In the genomic region with DNA sequence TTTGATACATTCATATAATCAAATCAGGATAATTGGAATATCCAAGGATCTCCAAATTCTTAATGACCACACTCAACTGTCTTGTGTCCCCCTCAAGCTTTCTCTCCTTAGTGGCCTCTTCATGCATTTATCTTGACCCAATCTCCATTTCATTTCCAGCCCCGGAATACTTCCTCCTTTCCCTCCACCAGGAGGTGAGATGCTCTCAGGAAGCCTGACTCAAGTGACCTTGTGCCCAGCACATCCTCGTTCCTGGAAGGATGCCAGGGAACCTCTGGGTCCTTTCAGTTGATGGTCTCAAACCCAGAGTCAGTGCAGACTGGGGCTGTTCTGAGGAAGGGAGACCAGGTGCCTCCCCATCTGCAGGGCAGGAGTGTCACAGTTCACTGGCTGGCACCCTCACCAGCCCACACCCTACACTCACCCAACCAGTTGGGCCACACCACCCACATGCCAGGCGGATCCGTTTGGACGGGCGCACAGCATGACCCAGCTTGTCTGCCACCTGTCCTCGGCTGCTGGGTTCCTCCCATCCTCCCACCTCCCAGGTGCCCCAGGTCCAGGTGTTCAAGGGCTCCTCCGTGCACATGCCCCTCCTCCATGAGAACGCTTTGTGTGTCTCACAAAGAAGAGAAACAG, we compare ENCODE assay signal across 16 cellular contexts. TPM values are rescaled to one million over a fixed set of nuclear protein-coding genes. Genes with fewer than 3 reads are reported as not detected.
DNase-seq lines count a peak whose midpoint lies in the region; ATAC-seq and TF ChIP-seq lines count a peak whose summit lies in the region.
"Had no signal": no experiment of that assay in that cellular context is flagged by ENCODE, and none has a peak within 500 bp of the region (broad histone marks: within the 10 kb centered on the region; RNA-seq: fewer than 3 reads in every experiment).

No MANE protein-coding gene starts in this region.

- CTCF ChIA-PET in activated CD4-positive, alpha-beta memory T cell treated with anti-CD3 and anti-CD28 coated beads, Interleukin-2, amount 10 ng/mL, durations not matched to agents 7 days and 5 days (lab: Charles Lee): no interaction called here

- H3K27me3 ChIP-seq in Peyer's patch: no peaks in the 10 kb centered on the region
- no peaks in the 10 kb centered on the region for H3K27me3 ChIP-seq in left lung
- H3K27me3 ChIP-seq in upper lobe of right lung: no peaks in the 10 kb centered on the region

- H3K9me3 ChIP-seq in Peyer's patch: no peaks in the 10 kb centered on the region
- no peaks in the 10 kb centered on the region for H3K9me3 ChIP-seq in left lung
- H3K9me3 ChIP-seq in upper lobe of right lung: no peaks in the 10 kb centered on the region

- intact Hi-C loops in left lung (cut with DNase I): no loop called here
- intact Hi-C loops in upper lobe of right lung (cut with DNase I): no loop called here

- no peaks in the 10 kb centered on the region for H3K4me1 Mint-ChIP-seq in activated CD4-positive, alpha-beta memory T cell treated with anti-CD3 and anti-CD28 coated beads, Interleukin-2, amount 10 ng/mL, durations not matched to agents 7 days and 5 days
- H3K4me1 Mint-ChIP-seq: natural killer cell had no signal

- TF ChIP-seq CTCF in Peyer's patch (IDR thresholded peaks at IDR 0.05) (peak in 3 of 6 experiments; percentile 42 to 48 (median 42)), left lung (IDR thresholded peaks at IDR 0.05) (no peak), upper lobe of right lung (IDR thresholded peaks at IDR 0.05) (no peak)

- no peak overlapping the region for H3K4me3 Mint-ChIP-seq in activated CD4-positive, alpha-beta memory T cell treated with anti-CD3 and anti-CD28 coated beads, Interleukin-2, amount 10 ng/mL, durations not matched to agents 7 days and 5 days
- H3K4me3 Mint-ChIP-seq: activated CD4-positive, alpha-beta memory T cell treated with anti-CD3 and anti-CD28 coated beads for 36 hours; natural killer cell; type B pancreatic cell had no signal

- H3K27ac ChIP-seq in Peyer's patch: peak overlapping the region in 2 of 4 donors; percentile 58 to 66
- no peak overlapping the region for H3K27ac ChIP-seq in left lung
- H3K27ac ChIP-seq in upper lobe of right lung: no peak overlapping the region

- no peak overlapping the region for H3K27ac Mint-ChIP-seq in activated CD4-positive, alpha-beta memory T cell treated with anti-CD3 and anti-CD28 coated beads, Interleukin-2, amount 10 ng/mL, durations not matched to agents 7 days and 5 days
- H3K27ac Mint-ChIP-seq: activated CD4-positive, alpha-beta memory T cell treated with anti-CD3 and anti-CD28 coated beads for 36 hours; natural killer cell; type B pancreatic cell had no signal

- DNase-seq in SIG-M5 treated with dmso at 0.1 percent for 504 hours (lab: John Stamatoyannopoulos, UW; ENCODE audit: unreplicated experiment) (peak; percentile 64), SIG-M5 (lab: John Stamatoyannopoulos, UW) (no peak), Peyer's patch (peak in 2 of 3 donors; percentile 85 to 90), left lung (peak; percentile 73 to 84), upper lobe of right lung (peak; percentile 83), middle frontal gyrus (ENCODE audit: extremely low spot score, low spot score) (no peak), GM03348 (ENCODE audit: low spot score) (no peak)
- DNase-seq in activated CD4-positive, alpha-beta memory T cell treated with anti-CD3 and anti-CD28 coated beads, Interleukin-2, amount 10 ng/mL, durations not matched to agents 7 days and 5 days: no peak
- DNase-seq: ACHN; activated CD4-positive, alpha-beta memory T cell treated with anti-CD3 and anti-CD28 coated beads for 36 hours; activated naive CD4-positive, alpha-beta T cell treated with anti-CD3 and anti-CD28 coated beads, Interleukin-2, amount 50 U/mL, for 16 hours; MM.1S; natural killer cell; OCI-M1 had no signal

- no peaks in the 10 kb centered on the region for H3K36me3 Mint-ChIP-seq in activated CD4-positive, alpha-beta memory T cell treated with anti-CD3 and anti-CD28 coated beads, Interleukin-2, amount 10 ng/mL, durations not matched to agents 7 days and 5 days (ENCODE audit: low read depth)
- H3K36me3 Mint-ChIP-seq: activated CD4-positive, alpha-beta memory T cell treated with anti-CD3 and anti-CD28 coated beads for 36 hours; natural killer cell; type B pancreatic cell had no signal

- no peaks in the 10 kb centered on the region for H3K9me3 Mint-ChIP-seq in activated CD4-positive, alpha-beta memory T cell treated with anti-CD3 and anti-CD28 coated beads, Interleukin-2, amount 10 ng/mL, durations not matched to agents 7 days and 5 days
- H3K9me3 Mint-ChIP-seq: activated CD4-positive, alpha-beta memory T cell treated with anti-CD3 and anti-CD28 coated beads for 36 hours; natural killer cell; type B pancreatic cell had no signal

- H3K4me3 ChIP-seq in Peyer's patch (no peak overlapping the region), left lung (no peak overlapping the region), upper lobe of right lung (no peak overlapping the region)

- POLR2A ChIA-PET in activated CD4-positive, alpha-beta memory T cell treated with anti-CD3 and anti-CD28 coated beads, Interleukin-2, amount 10 ng/mL, durations not matched to agents 7 days and 5 days (lab: Charles Lee): no interaction called here

- no peaks in the 10 kb centered on the region for H3K27me3 Mint-ChIP-seq in activated CD4-positive, alpha-beta memory T cell treated with anti-CD3 and anti-CD28 coated beads, Interleukin-2, amount 10 ng/mL, durations not matched to agents 7 days and 5 days
- H3K27me3 Mint-ChIP-seq: type B pancreatic cell had no signal

- peaks cover 0 to 15% (median 2%) of the 10 kb centered on the region in 4 donors for H3K4me1 ChIP-seq in Peyer's patch
- peaks cover 7 to 24% of the 10 kb centered on the region in 2 donors for H3K4me1 ChIP-seq in left lung
- H3K4me1 ChIP-seq in upper lobe of right lung: peaks cover 17% of the 10 kb centered on the region

- peak; percentile 84 for ATAC-seq in left lung
- peak; percentile 85 for ATAC-seq in upper lobe of right lung
- ATAC-seq: natural killer cell had no signal

- no peak for TF ChIP-seq POLR2A in Peyer's patch (IDR thresholded peaks at IDR 0.05)

- H3K36me3 ChIP-seq in Peyer's patch (no peaks in the 10 kb centered on the region), left lung (no peaks in the 10 kb centered on the region), upper lobe of right lung (no peaks in the 10 kb centered on the region)

RNA-seq across cellular contexts. Expression of a gene that starts 14.0 kb away (rescaled TPM):
- total RNA-seq in Peyer's patch: 10 to 100 TPM; 20.8 to 31.4 (median 27.5) TPM
- 100 to 1,000 TPM; 263 to 487 TPM for total RNA-seq in left lung
- total RNA-seq in upper lobe of right lung: 726 TPM
- total RNA-seq in activated CD4-positive, alpha-beta memory T cell treated with anti-CD3 and anti-CD28 coated beads, Interleukin-2, amount 10 ng/mL, durations not matched to agents 7 days and 5 days: not detected
- total RNA-seq: activated CD4-positive, alpha-beta memory T cell treated with anti-CD3 and anti-CD28 coated beads for 36 hours; natural killer cell; T-helper 2 cell treated with Interferon-gamma antibody and Interleukin-4, amounts not matched to agents 100 ng/mL and 5 ng/mL, for 36 hours had no signal

Comparison
In these comparisons a context has a peak if more than half of its experiments do, and no peak if none do; other contexts are left out.
1. DNase-seq: peak in SIG-M5 treated with dmso at 0.1 percent for 504 hours (single experiment), Peyer's patch (2 of 3), left lung (2 of 2) and upper lobe of right lung (single experiment); none in SIG-M5 (single experiment), middle frontal gyrus (single experiment), GM03348 (single experiment) and activated CD4-positive, alpha-beta memory T cell treated with anti-CD3 and anti-CD28 coated beads, Interleukin-2, amount 10 ng/mL, durations not matched to agents 7 days and 5 days (single experiment).
2. RNA of a gene that starts 14.0 kb away (total RNA-seq): 726 TPM in upper lobe of right lung (single experiment), 263 to 487 TPM in left lung and 20.8 to 31.4 TPM in Peyer's patch; not detected in activated CD4-positive, alpha-beta memory T cell treated with anti-CD3 and anti-CD28 coated beads, Interleukin-2, amount 10 ng/mL, durations not matched to agents 7 days and 5 days; every median in the first group is over 10 times any median in the second.